9 cellular contexts compared by ENCODE assay signal in the genomic region with DNA sequence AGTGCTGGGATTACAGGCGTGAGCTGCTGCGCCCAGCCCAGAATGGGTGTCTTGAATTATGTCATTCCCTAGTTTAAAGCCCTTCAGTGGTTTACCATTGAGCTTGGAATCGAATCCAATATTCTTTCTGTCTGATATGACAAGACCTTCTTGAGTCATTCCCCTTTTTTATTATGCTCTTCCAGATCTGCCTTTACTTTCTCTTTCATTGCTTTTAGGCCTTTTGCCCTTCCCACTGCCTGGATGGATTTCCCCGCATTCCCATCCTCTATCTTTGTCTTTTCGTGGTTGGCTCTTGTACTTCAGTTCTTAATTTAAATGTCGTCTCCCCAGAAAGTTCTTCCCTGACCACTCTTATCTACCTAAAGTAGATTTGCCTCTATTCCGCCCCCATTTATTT. TPM values are rescaled to one million over a fixed set of nuclear protein-coding genes. Genes with fewer than 3 reads are reported as not detected.
DNase-seq lines count a peak whose midpoint lies in the region; ATAC-seq and TF ChIP-seq lines count a peak whose summit lies in the region.
"Had no signal": no experiment of that assay in that cellular context is flagged by ENCODE, and none has a peak within 500 bp of the region (broad histone marks: within the 10 kb centered on the region; RNA-seq: fewer than 3 reads in every experiment).

No MANE protein-coding gene starts in this region.

- DNase-seq in GM12865 (ENCODE audit: low read depth) (no peak), amniotic epithelial cell (ENCODE audit: low read depth) (peak; percentile 52), amniotic stem cell (lab: John Stamatoyannopoulos, UW) (no peak), DMS79 (lab: John Stamatoyannopoulos, UW) (no peak)
- DNase-seq: effector memory CD4-positive, alpha-beta T cell had no signal

- H2AFZ ChIP-seq in ACC112 (ENCODE audit: low read length, unreplicated experiment) = no peak overlapping the region

- no peak for TF ChIP-seq EP300 in gastroesophageal sphincter (IDR thresholded peaks at IDR 0.05)

- no peaks in the 10 kb centered on the region for H3K27me3 ChIP-seq in ACC112 (ENCODE audit: insufficient read depth, low read length)
- H3K27me3 ChIP-seq in mononuclear cell (ENCODE audit: insufficient read depth, low read length) = no peaks in the 10 kb centered on the region
- no peaks in the 10 kb centered on the region for H3K27me3 ChIP-seq in gastroesophageal sphincter

- ATAC-seq in HG03354 (IDR thresholded peaks at IDR 0.05; ENCODE audit: poor library complexity, severe bottlenecking, unreplicated experiment) = no peak
- ATAC-seq in gastroesophageal sphincter = no peak

- H3K36me3 ChIP-seq in ACC112 (ENCODE audit: insufficient read depth, low read length) (no peaks in the 10 kb centered on the region; the same call in 1 of the 2 replicates), gastroesophageal sphincter (no peaks in the 10 kb centered on the region)

- 72 to 77% methylated on average over 3 to 7 of the region's 7 CpGs for WGBS in gastroesophageal sphincter (ENCODE audit: low coverage in 1 of 2), 2 donors

- H3K27ac ChIP-seq in ACC112 (ENCODE audit: low read depth, low read length) (peak overlapping the region; percentile 52; the same call in 1 of the 2 replicates), gastroesophageal sphincter (peak overlapping the region in 2 of 4 donors; percentile 97 to 98)

- no peaks in the 10 kb centered on the region for H3K9me3 ChIP-seq in mononuclear cell (ENCODE audit: low read depth, low read length)
- no peaks in the 10 kb centered on the region for H3K9me3 ChIP-seq in gastroesophageal sphincter

- no peak for TF ChIP-seq POLR2A in gastroesophageal sphincter (IDR thresholded peaks at IDR 0.05)

- H3K4me1 ChIP-seq in ACC112 (ENCODE audit: control insufficient read depth, insufficient read depth, low read length, unreplicated experiment) (peaks cover 50% of the 10 kb centered on the region), mononuclear cell (ENCODE audit: insufficient read depth, low read length) (peaks cover 55% of the 10 kb centered on the region), gastroesophageal sphincter (peaks cover 4 to 89% (median 41%) of the 10 kb centered on the region in 3 donors)

- H3K79me2 ChIP-seq in ACC112 (ENCODE audit: control insufficient read depth, insufficient read depth, low read length, unreplicated experiment) = peaks cover 50% of the 10 kb centered on the region

- TF ChIP-seq CTCF in GM12865 (IDR thresholded peaks at IDR 0.05; ENCODE audit: insufficient read depth, low read depth, low read length, missing control alignments) (no peak), gastroesophageal sphincter (IDR thresholded peaks at IDR 0.05) (no peak)

- H3K4me3 ChIP-seq in ACC112 (ENCODE audit: low read depth, low read length) = peak overlapping the region; percentile 87
- H3K4me3 ChIP-seq in GM12865 (ENCODE audit: low read depth, low read length) = peak overlapping the region; percentile 91
- H3K4me3 ChIP-seq in mononuclear cell (ENCODE audit: low read length) = peak overlapping the region; percentile 97
- peak overlapping the region in 1 of 2 donors; percentile 89 for H3K4me3 ChIP-seq in gastroesophageal sphincter

RNA-seq across cellular contexts. Expression of gene TRAFD1, which starts 1.6 kb away (rescaled TPM):
- 44.5 TPM for total RNA-seq in mononuclear cell
- 10 to 100 TPM; 28.2 to 37.7 (median 30.2) TPM for total RNA-seq in gastroesophageal sphincter

RNA-seq across cellular contexts. Expression of gene NAA25, which starts 18.3 kb away (rescaled TPM):
- 33.8 TPM for total RNA-seq in mononuclear cell
- total RNA-seq in gastroesophageal sphincter = 10 to 100 TPM; 11.1 to 22.6 (median 17.3) TPM
